In genomic region chr21:24895885-24896734, GRCh38 we compare ENCODE assay signal across 8 cellular contexts.
DNase-seq lines count a peak whose midpoint lies in the region; ATAC-seq and TF ChIP-seq lines count a peak whose summit lies in the region.

No MANE protein-coding gene starts in this region.

- TF ChIP-seq POLR2A in testis (IDR thresholded peaks at IDR 0.05): no peak

- ATAC-seq in HG02798 (IDR thresholded peaks at IDR 0.05; ENCODE audit: poor library complexity, unreplicated experiment): peak; percentile 85

- H3K27me3 ChIP-seq in dorsolateral prefrontal cortex: peaks cover 0 to 4% (median 0%) of the 10 kb centered on the region in 45 donors
- no peaks in the 10 kb centered on the region for H3K27me3 ChIP-seq in testis

- no peaks in the 10 kb centered on the region for H3K9me3 ChIP-seq in testis

- DNase-seq in NCI-H2081 (lab: John Stamatoyannopoulos, UW) (peak; percentile 3 to 25), NCI-H2081 treated with DMSO at 0.1 percent for 48 hours (lab: John Stamatoyannopoulos, UW) (no peak), NCI-H146 treated with DMSO at 0.1 percent for 48 hours (lab: John Stamatoyannopoulos, UW; ENCODE audit: unreplicated experiment) (peak; percentile 32), dorsolateral prefrontal cortex (no peak), testis (peak; percentile 56), amniotic stem cell (lab: John Stamatoyannopoulos, UW) (no peak), NCI-H2227 treated with DMSO at 0.1 percent for 48 hours (lab: John Stamatoyannopoulos, UW) (no peak)

- TF ChIP-seq CTCF in dorsolateral prefrontal cortex (IDR thresholded peaks at IDR 0.05 in 54 of 56, conservative IDR thresholded peaks at IDR 0.05 in 2 of 56; ENCODE audit: low read depth in 1 of 56, partially characterized antibody in 56 of 56) (peak in 46 of 56 donors; percentile 14 to 61 (median 36)), testis (IDR thresholded peaks at IDR 0.05) (peak; percentile 44 to 58 (median 53))

- H3K4me3 ChIP-seq in dorsolateral prefrontal cortex (no peak overlapping the region), testis (no peak overlapping the region)

- intact Hi-C loops in dorsolateral prefrontal cortex (cut with DNase I): no loop called here
- intact Hi-C loops in testis (cut with DNase I; ENCODE audit: low total_unique reads): no loop called here

- H3K36me3 ChIP-seq in testis (ENCODE audit: low read depth, missing control alignments): no peaks in the 10 kb centered on the region

- H3K27ac ChIP-seq in dorsolateral prefrontal cortex (no peak overlapping the region), testis (no peak overlapping the region)

- no peaks in the 10 kb centered on the region for H3K4me1 ChIP-seq in testis

- 71 to 77% methylated on average over 3 of the region's 3 CpGs for WGBS in testis, 2 donors

Comparison
In these comparisons a context has a peak if more than half of its experiments do, and no peak if none do; other contexts are left out.
1. DNase-seq: peak in NCI-H2081 (2 of 2), NCI-H146 treated with DMSO at 0.1 percent for 48 hours (single experiment) and testis (single experiment); none in NCI-H2081 treated with DMSO at 0.1 percent for 48 hours (single experiment), dorsolateral prefrontal cortex (0 of 10), amniotic stem cell (single experiment) and NCI-H2227 treated with DMSO at 0.1 percent for 48 hours (single experiment).